In the genomic region with DNA sequence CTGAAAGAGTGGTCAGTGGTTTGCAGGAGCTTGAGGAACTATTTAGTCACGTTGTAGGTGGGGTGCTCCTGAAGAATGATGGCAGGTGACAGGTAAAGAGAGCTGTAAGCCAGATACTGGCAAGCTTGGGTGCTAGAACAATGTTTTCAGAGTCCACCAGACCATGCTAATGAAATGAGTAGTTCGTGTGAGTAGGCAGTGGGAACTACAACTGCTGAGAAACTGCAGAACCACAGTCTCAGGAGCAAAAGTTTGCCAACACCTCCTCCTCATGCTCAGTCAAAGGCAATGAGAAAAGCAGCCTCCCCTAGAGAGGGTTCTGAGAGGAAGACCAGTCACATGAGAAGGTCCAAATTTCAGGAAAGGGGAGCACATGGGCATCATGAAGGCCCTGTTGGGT, we compare ENCODE assay signal across 19 cellular contexts.
"Had no signal": no experiment of that assay in that cellular context is flagged by ENCODE, and none has a peak within 500 bp of the region (broad histone marks: within the 10 kb centered on the region; RNA-seq: fewer than 3 reads in every experiment).

No MANE protein-coding gene starts in this region.

- H3K36me3 ChIP-seq: thoracic aorta, transverse colon had no signal

- H3K27ac ChIP-seq: coronary artery, thoracic aorta, transverse colon had no signal

- H3K4me1 ChIP-seq: transverse colon had no signal

- ATAC-seq: mucosa of descending colon; naive thymus-derived CD8-positive, alpha-beta T cell; sciatic nerve; stimulated activated naive CD8-positive, alpha-beta T cell treated with anti-CD3 and anti-CD28 coated beads, Interleukin-15, amount 100 ng/mL, for 72 hours had no signal

- H3K27me3 ChIP-seq: transverse colon had no signal

- H3K4me3 ChIP-seq: coronary artery, mucosa of descending colon, thoracic aorta, transverse colon had no signal

- DNase-seq: effector CD4-positive, alpha-beta T cell; endodermal cell; erythroblast; foreskin melanocyte; head of caudate nucleus; hippocampal formation; mesendoderm; mucosa of descending colon; naive thymus-derived CD8-positive, alpha-beta T cell; posterior cingulate gyrus; stimulated activated CD4-positive, alpha-beta T cell treated with anti-CD3 and anti-CD28 coated beads, Interleukin-2, amount 100 ng/mL, for 24 hours; stimulated activated CD4-positive, alpha-beta T cell treated with anti-CD3 and anti-CD28 coated beads, Interleukin-4, amount 100 ng/mL, for 4 hours; stimulated activated naive B cell treated with anti-CD40 and anti-IgM and Interleukin-4, amounts not matched to agents 10 μg/mL and 1 μg/mL and 100 μg/mL, for 72 hours; stimulated activated naive CD8-positive, alpha-beta T cell treated with anti-CD3 and anti-CD28 coated beads, Interleukin-15, amount 100 ng/mL, for 72 hours; substantia nigra; transverse colon had no signal
